Comparison of ENCODE assay signal across 8 cellular contexts in genomic region chr4:11428161-11428700, GRCh38. TPM values are rescaled to one million over a fixed set of nuclear protein-coding genes. Genes with fewer than 3 reads are reported as not detected.
A peak's percentile ranks its signal among the peaks of the same experiment; 100 is the strongest.
DNase-seq lines count a peak whose midpoint lies in the region; ATAC-seq and TF ChIP-seq lines count a peak whose summit lies in the region.

No MANE protein-coding gene starts in this region.

- peak; percentile 28 for DNase-seq in NCI-H345 (lab: John Stamatoyannopoulos, UW)
- no peak for DNase-seq in NCI-H345 treated with DMSO at 0.1 percent for 48 hours (lab: John Stamatoyannopoulos, UW; ENCODE audit: unreplicated experiment)
- peak; percentile 40 for DNase-seq in cerebellar cortex (ENCODE audit: low spot score)
- no peak for DNase-seq in mucosa of descending colon
- no peak for DNase-seq in pons (ENCODE audit: low spot score)
- DNase-seq in NK-92 treated with Interleukin-12 subunit alpha and Interleukin-12 subunit beta, amount 100 ng/mL, for 24 hours (lab: John Stamatoyannopoulos, UW), result no peak
- DNase-seq in NCI-H82 treated with DMSO at 0.1 percent for 48 hours (lab: John Stamatoyannopoulos, UW; ENCODE audit: unreplicated experiment), result no peak

- H3K27me3 ChIP-seq in HUES6 (ENCODE audit: control insufficient read depth, insufficient read depth, low read length), result peaks cover 53% of the 10 kb centered on the region

- H3K9me3 ChIP-seq in HUES6 (ENCODE audit: control insufficient read depth, insufficient read depth, low read depth, low read length), result no peaks in the 10 kb centered on the region
- H3K9me3 ChIP-seq in mucosa of descending colon, result no peaks in the 10 kb centered on the region

- no peaks in the 10 kb centered on the region for H3K36me3 ChIP-seq in HUES6 (ENCODE audit: control insufficient read depth, insufficient read depth, low read length)
- H3K36me3 ChIP-seq in mucosa of descending colon (ENCODE audit: low read depth), result no peaks in the 10 kb centered on the region

- intact Hi-C loops in mucosa of descending colon (cut with DNase I, micrococcal nuclease), result loop anchor here (10.0 kb wide), 1 partner anchor 843 kb away; no protein-coding TSS in a partner anchor

- no peak overlapping the region for H3K27ac ChIP-seq in HUES6 (ENCODE audit: low read depth, low read length)

- H3K4me3 ChIP-seq in HUES6 (ENCODE audit: low read depth, low read length), result peak overlapping the region; percentile 66
- H3K4me3 ChIP-seq in mucosa of descending colon, result peak overlapping the region; percentile 33

- H3K9ac ChIP-seq in HUES6 (ENCODE audit: low read length), result peak overlapping the region; percentile 42

- no peak for TF ChIP-seq CTCF in mucosa of descending colon (IDR thresholded peaks at IDR 0.05)

- peaks cover 4% of the 10 kb centered on the region; the same call in 1 of the 2 replicates for H3K4me1 ChIP-seq in HUES6 (ENCODE audit: control insufficient read depth, insufficient read depth, low read length)
- H3K4me1 ChIP-seq in mucosa of descending colon (ENCODE audit: low read depth), result peaks cover 11% of the 10 kb centered on the region

- peak; percentile 56 for ATAC-seq in mucosa of descending colon

RNA-seq across cellular contexts. Expression of gene HS3ST1, which starts 0.5 kb away (rescaled TPM):
- 1 to 10 TPM; 4.0 to 6.3 (median 5.5) TPM for total RNA-seq in mucosa of descending colon

Comparison
In these comparisons a context has a peak if more than half of its experiments do, and no peak if none do; other contexts are left out.
1. DNase-seq: peak in NCI-H345 (single experiment) and cerebellar cortex (single experiment); none in NCI-H345 treated with DMSO at 0.1 percent for 48 hours (single experiment), mucosa of descending colon (0 of 3), pons (single experiment), NK-92 treated with Interleukin-12 subunit alpha and Interleukin-12 subunit beta, amount 100 ng/mL, for 24 hours (single experiment) and NCI-H82 treated with DMSO at 0.1 percent for 48 hours (single experiment).